In genomic region chr12:75065482-75065881, GRCh38 we compare ENCODE assay signal across 34 cellular contexts.
"Had no signal": no experiment of that assay in that cellular context is flagged by ENCODE, and none has a peak within 500 bp of the region (broad histone marks: within the 10 kb centered on the region; RNA-seq: fewer than 3 reads in every experiment).

No MANE protein-coding gene starts in this region.

- H3K9me3 ChIP-seq: MG63 had no signal

- DNase-seq: Karpas-422, Kasumi-1, MG63, MM.1S, MV-4-11, NCI-H1048, NCI-H1092, NCI-H1092 treated with DMSO at 0.1 percent for 48 hours, NCI-H1105, NCI-H1105 treated with DMSO at 0.1 percent for 48 hours, NCI-H1417, NCI-H1417 treated with DMSO at 0.1 percent for 48 hours, NCI-H1436, NCI-H1436 treated with DMSO at 0.1 percent for 48 hours, NCI-H146, NCI-H1694, NCI-H1694 treated with DMSO at 0.1 percent for 48 hours, NCI-H187, NCI-H187 treated with DMSO at 0.1 percent for 48 hours, NCI-H1930, NCI-H2029, NCI-H2029 treated with DMSO at 0.1 percent for 48 hours, NCI-H2081, NCI-H2081 treated with DMSO at 0.1 percent for 48 hours, NCI-H2107, NCI-H2171, NCI-H2171 treated with DMSO at 0.1 percent for 48 hours, NCI-H2227 treated with DMSO at 0.1 percent for 48 hours, NCI-H226, NCI-H345, NCI-H446, NCI-H446 treated with DMSO at 0.1 percent for 48 hours, NCI-H510A, NCI-H510A treated with DMSO at 0.1 percent for 48 hours had no signal

- H3K27me3 ChIP-seq: MG63 had no signal

- H3K36me3 ChIP-seq: MG63 had no signal

- H3K4me3 ChIP-seq: MG63 had no signal
